ENCODE assay signal across 29 cellular contexts in genomic region chr3:30059240-30059639, GRCh38.
"Had no signal": no experiment of that assay in that cellular context is flagged by ENCODE, and none has a peak within 500 bp of the region (broad histone marks: within the 10 kb centered on the region; RNA-seq: fewer than 3 reads in every experiment).

No MANE protein-coding gene starts in this region.

- H3K27me3 Mint-ChIP-seq: naive B cell had no signal

- H3K9me3 ChIP-seq: colonic mucosa, gastrocnemius medialis, ovary, prostate gland, thoracic aorta, uterus had no signal

- H3K36me3 ChIP-seq: colonic mucosa, gastrocnemius medialis, left ventricle myocardium inferior, ovary, prostate gland, thoracic aorta, uterus had no signal

- ATAC-seq: activated CD8-positive, alpha-beta T cell treated with anti-CD3 and anti-CD28 coated beads for 36 hours; activated naive CD8-positive, alpha-beta T cell treated with anti-CD3 and anti-CD28 coated beads, Interleukin-2, amount 50 U/mL, for 24 hours; activated T-cell treated with anti-CD3 and anti-CD28 coated beads, Interleukin-2, amount 50 U/mL, for 4 hours; activated T-helper 17 cell treated with anti-CD3 and anti-CD28 coated beads, Interleukin-2, amount 50 U/mL, for 72 hours; gastrocnemius medialis; sciatic nerve had no signal

- DNase-seq: activated CD4-positive, alpha-beta T cell treated with anti-CD3 and anti-CD28 coated beads for 1 hour; activated CD4-positive, alpha-beta T cell treated with anti-CD3 and anti-CD28 coated beads, Interleukin-2, amount 10 ng/mL, durations not matched to agents 7 days and 5 days; activated CD8-positive, alpha-beta T cell treated with anti-CD3 and anti-CD28 coated beads for 36 hours; activated naive CD8-positive, alpha-beta T cell treated with anti-CD3 and anti-CD28 coated beads, Interleukin-2, amount 50 U/mL, for 24 hours; activated T-cell treated with anti-CD3 and anti-CD28 coated beads, Interleukin-2, amount 50 U/mL, for 4 hours; amygdala; cerebellar nuclear complex; colonic mucosa; effector CD8-positive, alpha-beta T cell; erythroblast; gastrocnemius medialis; hippocampal formation; left ventricle myocardium inferior; naive B cell; ovary; retina; stimulated activated CD4-positive, alpha-beta T cell treated with anti-CD3 and anti-CD28 coated beads, Interleukin-12 subunit alpha, Interleukin-12 subunit beta, amount 100 ng/mL, for 4 hours; stimulated activated CD4-positive, alpha-beta T cell treated with anti-CD3 and anti-CD28 coated beads, Interleukin-4, amount 100 ng/mL, for 1 hour; T-helper 2 cell; trophoblast cell; uterus had no signal

- H3K9me3 Mint-ChIP-seq: activated CD4-positive, alpha-beta T cell treated with anti-CD3 and anti-CD28 coated beads, Interleukin-2, amount 10 ng/mL, durations not matched to agents 7 days and 5 days; activated naive CD4-positive, alpha-beta T cell treated with anti-CD3 and anti-CD28 coated beads, Interleukin-2, amount 50 U/mL, for 24 hours; activated naive CD8-positive, alpha-beta T cell treated with anti-CD3 and anti-CD28 coated beads, Interleukin-2, amount 50 U/mL, for 24 hours; stimulated activated naive CD8-positive, alpha-beta T cell treated with anti-CD3 and anti-CD28 coated beads, Interleukin-15, Interleukin-2, amounts not matched to agents 100 ng/mL and 50 ng/mL, for 24 hours had no signal

- H3K4me3 ChIP-seq: colonic mucosa, gastrocnemius medialis, left ventricle myocardium inferior, lung, ovary, prostate gland, skin epidermis, thoracic aorta, uterus had no signal

- H3K27ac Mint-ChIP-seq: activated CD4-positive, alpha-beta T cell treated with anti-CD3 and anti-CD28 coated beads, Interleukin-2, amount 10 ng/mL, durations not matched to agents 7 days and 5 days; activated CD8-positive, alpha-beta T cell treated with anti-CD3 and anti-CD28 coated beads for 36 hours; activated naive CD4-positive, alpha-beta T cell treated with anti-CD3 and anti-CD28 coated beads, Interleukin-2, amount 50 U/mL, for 24 hours; activated naive CD8-positive, alpha-beta T cell treated with anti-CD3 and anti-CD28 coated beads, Interleukin-2, amount 50 U/mL, for 24 hours; activated T-helper 17 cell treated with anti-CD3 and anti-CD28 coated beads, Interleukin-2, amount 50 U/mL, for 72 hours; stimulated activated naive CD8-positive, alpha-beta T cell treated with anti-CD3 and anti-CD28 coated beads, Interleukin-15, Interleukin-2, amounts not matched to agents 100 ng/mL and 50 ng/mL, for 24 hours had no signal

- H3K4me1 Mint-ChIP-seq: activated CD4-positive, alpha-beta T cell treated with anti-CD3 and anti-CD28 coated beads, Interleukin-2, amount 10 ng/mL, durations not matched to agents 7 days and 5 days; activated naive CD4-positive, alpha-beta T cell treated with anti-CD3 and anti-CD28 coated beads, Interleukin-2, amount 50 U/mL, for 24 hours; activated naive CD8-positive, alpha-beta T cell treated with anti-CD3 and anti-CD28 coated beads, Interleukin-2, amount 50 U/mL, for 24 hours; activated T-helper 17 cell treated with anti-CD3 and anti-CD28 coated beads, Interleukin-2, amount 50 U/mL, for 72 hours; naive B cell had no signal

- H3K27ac ChIP-seq: colonic mucosa, gastrocnemius medialis, left ventricle myocardium inferior, ovary, prostate gland, skin epidermis, thoracic aorta, uterus had no signal

- H3K4me3 Mint-ChIP-seq: activated CD4-positive, alpha-beta T cell treated with anti-CD3 and anti-CD28 coated beads, Interleukin-2, amount 10 ng/mL, durations not matched to agents 7 days and 5 days; activated CD8-positive, alpha-beta T cell treated with anti-CD3 and anti-CD28 coated beads for 36 hours; activated naive CD4-positive, alpha-beta T cell treated with anti-CD3 and anti-CD28 coated beads, Interleukin-2, amount 50 U/mL, for 24 hours; activated naive CD8-positive, alpha-beta T cell treated with anti-CD3 and anti-CD28 coated beads, Interleukin-2, amount 50 U/mL, for 24 hours; activated T-cell treated with anti-CD3 and anti-CD28 coated beads, Interleukin-2, amount 50 U/mL, for 4 hours; activated T-helper 17 cell treated with anti-CD3 and anti-CD28 coated beads, Interleukin-2, amount 50 U/mL, for 72 hours; naive B cell; stimulated activated naive CD8-positive, alpha-beta T cell treated with anti-CD3 and anti-CD28 coated beads, Interleukin-15, Interleukin-2, amounts not matched to agents 100 ng/mL and 50 ng/mL, for 24 hours had no signal

- H3K36me3 Mint-ChIP-seq: naive B cell had no signal

- H3K27me3 ChIP-seq: colonic mucosa, gastrocnemius medialis, ovary, uterus had no signal

- H3K4me1 ChIP-seq: colonic mucosa, gastrocnemius medialis, left ventricle myocardium inferior, prostate gland, uterus had no signal
